In genomic region chr3:129371041-129371826, GRCh38 we compare ENCODE assay signal across 22 cellular contexts. TPM values are rescaled to one million over a fixed set of nuclear protein-coding genes. Genes with fewer than 3 reads are reported as not detected.
DNase-seq lines count a peak whose midpoint lies in the region; ATAC-seq and TF ChIP-seq lines count a peak whose summit lies in the region.
"Had no signal": no experiment of that assay in that cellular context is flagged by ENCODE, and none has a peak within 500 bp of the region (broad histone marks: within the 10 kb centered on the region; RNA-seq: fewer than 3 reads in every experiment).

No MANE protein-coding gene starts in this region.

- H3K4me1 ChIP-seq in right atrium auricular region, result no peaks in the 10 kb centered on the region
- H3K4me1 ChIP-seq in Panc1 (ENCODE audit: control insufficient read depth, insufficient read depth, low read length), result no peaks in the 10 kb centered on the region
- no peaks in the 10 kb centered on the region for H3K4me1 ChIP-seq in upper lobe of right lung
- H3K4me1 ChIP-seq: BLaER1, SJCRH30 had no signal

- no peak for TF ChIP-seq CTCF in right atrium auricular region (IDR thresholded peaks at IDR 0.05)
- TF ChIP-seq CTCF in Panc1 (IDR thresholded peaks at IDR 0.05), result no peak
- no peak for TF ChIP-seq CTCF in upper lobe of right lung (IDR thresholded peaks at IDR 0.05)

- ATAC-seq in Right ventricle myocardium inferior, result no peak
- ATAC-seq in Panc1, result peak; percentile 41; the same call in 1 of the 2 replicates
- ATAC-seq in upper lobe of right lung, result peak; percentile 5
- no peak for ATAC-seq in HG03469 (IDR thresholded peaks at IDR 0.05; ENCODE audit: unreplicated experiment)

- POLR2A ChIA-PET in Panc1 (lab: Charles Lee), result no interaction called here

- no peaks in the 10 kb centered on the region for H3K27me3 ChIP-seq in right atrium auricular region
- H3K27me3 ChIP-seq in Panc1 (ENCODE audit: control insufficient read depth, insufficient read depth, low read length), result no peaks in the 10 kb centered on the region
- H3K27me3 ChIP-seq in upper lobe of right lung, result no peaks in the 10 kb centered on the region
- H3K27me3 ChIP-seq: BLaER1, SJCRH30 had no signal

- H3K4me3 ChIP-seq in right atrium auricular region, result no peak overlapping the region
- no peak overlapping the region for H3K4me3 ChIP-seq in Panc1 (ENCODE audit: low read depth in 2 of 2, low read length in 2 of 2)
- no peak overlapping the region for H3K4me3 ChIP-seq in upper lobe of right lung
- H3K4me3 ChIP-seq: BLaER1, SJCRH30 had no signal

- in situ Hi-C loops in Panc1 (cut with HindIII; ENCODE audit: low pct_unique_long_range_greater_than_20kb, low sequenced_read_pairs), result no loop called here

- CTCF ChIA-PET in Panc1 (lab: Charles Lee), result interaction anchor here (0.6 kb wide), 1 partner anchor 13 kb away, joined by 4 read pairs; no protein-coding TSS in a partner anchor

- no TSS peak for BruUV-seq in Panc1 (replicated peaks; lab: Mats Ljungman, UMichigan)

- no peaks in the 10 kb centered on the region for H3K9me3 ChIP-seq in right atrium auricular region
- H3K9me3 ChIP-seq in Panc1 (ENCODE audit: control insufficient read depth, insufficient read depth, low read depth, low read length), result no peaks in the 10 kb centered on the region
- no peaks in the 10 kb centered on the region for H3K9me3 ChIP-seq in upper lobe of right lung
- H3K9me3 ChIP-seq: BLaER1, SJCRH30 had no signal

- H3K36me3 ChIP-seq in right atrium auricular region (no peaks in the 10 kb centered on the region), Panc1 (ENCODE audit: control insufficient read depth, insufficient read depth, low read length) (no peaks in the 10 kb centered on the region), upper lobe of right lung (no peaks in the 10 kb centered on the region)
- H3K36me3 ChIP-seq: BLaER1, SJCRH30 had no signal

- peak; percentile 55 for DNase-seq in Right ventricle myocardium inferior (ENCODE audit: missing footprints)
- no peak for DNase-seq in right atrium auricular region (ENCODE audit: low spot score)
- DNase-seq in Panc1 (ENCODE audit: low read depth, low spot score), result no peak
- peak; percentile 13 for DNase-seq in iPS-NIHi7 (ENCODE audit: extremely low spot score)
- no peak for DNase-seq in upper lobe of right lung
- DNase-seq in stimulated activated CD8-positive, alpha-beta memory T cell treated with anti-CD3 and anti-CD28 coated beads, Interleukin-4, amount 100 ng/mL, for 48 hours, result no peak
- DNase-seq: ACHN; CD4-positive, alpha-beta T cell; COR-L47; Kasumi-1; NCI-H1694; NCI-H2081; NCI-H2171; NCI-H345; NCI-H524; NCI-H774; NK-92 treated with Interleukin-12 subunit alpha and Interleukin-12 subunit beta, amount 100 ng/mL, for 24 hours; SJCRH30 had no signal

- intact Hi-C loops in Right ventricle myocardium inferior (cut with DNase I), result no loop called here
- intact Hi-C loops in Panc1 (cut with micrococcal nuclease; ENCODE audit: unreplicated experiment), result no loop called here
- intact Hi-C loops in upper lobe of right lung (cut with DNase I), result no loop called here

- H3K27ac ChIP-seq in right atrium auricular region (no peak overlapping the region), Panc1 (ENCODE audit: low read length) (no peak overlapping the region), upper lobe of right lung (no peak overlapping the region)
- H3K27ac ChIP-seq: BLaER1, SJCRH30 had no signal

RNA-seq across cellular contexts. Expression of gene EFCAB12, which starts 57.2 kb away (rescaled TPM):
- total RNA-seq in Right ventricle myocardium inferior (not detected), right atrium auricular region (under 1 TPM in 1 of 2 donors, not detected in 1; 0.28 TPM), Panc1 (2021; ENCODE audit: unreplicated experiment) (0.54 TPM), upper lobe of right lung (0.55 TPM)
- polyA plus RNA-seq in Panc1 (2012; ENCODE audit: insufficient read length), result 0.81 TPM
- total RNA-seq: Daoy, MCF 10A, SJCRH30 had no signal

Comparison
In these comparisons a context has a peak if more than half of its experiments do, and no peak if none do; other contexts are left out.
1. DNase-seq: peak in Right ventricle myocardium inferior (single experiment) and iPS-NIHi7 (single experiment); none in right atrium auricular region (single experiment), Panc1 (single experiment), upper lobe of right lung (single experiment) and stimulated activated CD8-positive, alpha-beta memory T cell treated with anti-CD3 and anti-CD28 coated beads, Interleukin-4, amount 100 ng/mL, for 48 hours (single experiment).
2. ATAC-seq: peak in Panc1 (single experiment) and upper lobe of right lung (single experiment); none in Right ventricle myocardium inferior (single experiment) and HG03469 (single experiment).